ENCODE assay signal across 14 cellular contexts in the genomic region with DNA sequence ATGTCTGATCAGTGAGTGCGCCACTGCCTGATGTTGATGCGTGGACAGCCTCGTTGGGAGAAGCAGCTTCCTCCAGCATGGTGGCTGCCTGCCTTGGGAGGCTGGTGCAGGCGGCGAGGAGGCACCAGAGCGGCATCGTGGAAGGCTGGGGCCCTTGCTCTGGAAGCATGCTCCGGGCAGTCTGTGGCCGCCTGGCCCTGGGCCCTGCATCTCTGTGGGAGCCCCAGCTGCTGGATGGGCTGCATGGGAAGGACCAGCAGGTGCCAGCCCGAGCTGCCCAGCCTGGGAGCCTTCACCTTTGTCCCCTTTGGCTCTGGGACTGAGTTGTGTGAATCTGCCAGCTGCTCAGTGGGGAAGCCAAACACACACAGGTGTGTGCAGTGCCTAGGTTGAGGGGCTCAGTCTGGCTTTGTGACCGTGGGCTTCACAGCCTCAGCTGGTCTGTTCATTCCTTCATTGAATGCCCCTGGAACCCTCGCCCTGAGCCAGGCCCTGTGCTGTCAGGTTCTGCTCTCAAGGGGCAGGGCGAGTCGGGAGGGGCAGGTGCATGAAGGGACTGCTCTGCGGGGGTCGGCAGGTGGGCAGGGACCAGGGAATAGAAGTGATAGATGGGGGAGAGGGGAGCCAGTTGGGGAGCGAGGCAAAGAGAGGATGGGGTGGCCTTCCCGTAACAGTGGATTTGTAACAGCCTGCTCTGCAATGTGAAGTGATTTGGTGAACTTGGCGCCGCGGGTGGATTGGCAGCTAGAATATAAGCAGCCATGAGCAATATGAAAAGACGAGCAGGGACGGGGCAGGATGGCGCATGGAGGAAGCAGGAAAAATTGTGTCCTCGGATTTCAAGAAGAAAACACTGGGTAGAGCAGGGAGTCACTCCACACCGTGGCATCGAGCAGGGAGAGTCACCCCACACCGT.
"Had no signal": no experiment of that assay in that cellular context is flagged by ENCODE, and none has a peak within 500 bp of the region (broad histone marks: within the 10 kb centered on the region; RNA-seq: fewer than 3 reads in every experiment).

No MANE protein-coding gene starts in this region.

- H3K27ac ChIP-seq: ascending aorta, epithelial cell of prostate, right atrium auricular region had no signal

- H3K4me3 ChIP-seq: ascending aorta, right atrium auricular region had no signal

- H3K27ac Mint-ChIP-seq: memory B cell; stimulated activated memory B cell treated with anti-CD40 and anti-IgM and Interleukin-4, amounts not matched to agents 10 μg/mL and 1 μg/mL and 100 μg/mL, for 72 hours had no signal

- H3K36me3 ChIP-seq: right atrium auricular region had no signal

- H3K27me3 Mint-ChIP-seq: memory B cell; stimulated activated memory B cell treated with anti-CD40 and anti-IgM and Interleukin-4, amounts not matched to agents 10 μg/mL and 1 μg/mL and 100 μg/mL, for 72 hours had no signal

- H3K27me3 ChIP-seq: ascending aorta, right atrium auricular region had no signal

- H3K4me1 Mint-ChIP-seq: stimulated activated memory B cell treated with anti-CD40 and anti-IgM and Interleukin-4, amounts not matched to agents 10 μg/mL and 1 μg/mL and 100 μg/mL, for 72 hours had no signal

- H3K9me3 ChIP-seq: ascending aorta, right atrium auricular region had no signal

- H3K4me3 Mint-ChIP-seq: memory B cell; stimulated activated memory B cell treated with anti-CD40 and anti-IgM and Interleukin-4, amounts not matched to agents 10 μg/mL and 1 μg/mL and 100 μg/mL, for 72 hours had no signal

- H3K9me3 Mint-ChIP-seq: memory B cell; stimulated activated memory B cell treated with anti-CD40 and anti-IgM and Interleukin-4, amounts not matched to agents 10 μg/mL and 1 μg/mL and 100 μg/mL, for 72 hours had no signal

- H3K4me1 ChIP-seq: ascending aorta, right atrium auricular region had no signal

- ATAC-seq: stimulated activated memory B cell treated with anti-CD40 and anti-IgM and Interleukin-4, amounts not matched to agents 10 μg/mL and 1 μg/mL and 100 μg/mL, for 72 hours had no signal

- DNase-seq: activated CD4-positive, alpha-beta T cell treated with anti-CD3 and anti-CD28 coated beads, Interleukin-2, amount 50 U/mL, for 1 hour; activated gamma-delta T cell; activated T-cell treated with anti-CD3 and anti-CD28 coated beads, Interleukin-2, amount 50 U/mL, for 1 hour; caudate nucleus; effector memory CD4-positive, alpha-beta T cell; hippocampal formation; kidney glomerular epithelial cell; SIG-M5; trophoblast cell had no signal
